In the genomic region with DNA sequence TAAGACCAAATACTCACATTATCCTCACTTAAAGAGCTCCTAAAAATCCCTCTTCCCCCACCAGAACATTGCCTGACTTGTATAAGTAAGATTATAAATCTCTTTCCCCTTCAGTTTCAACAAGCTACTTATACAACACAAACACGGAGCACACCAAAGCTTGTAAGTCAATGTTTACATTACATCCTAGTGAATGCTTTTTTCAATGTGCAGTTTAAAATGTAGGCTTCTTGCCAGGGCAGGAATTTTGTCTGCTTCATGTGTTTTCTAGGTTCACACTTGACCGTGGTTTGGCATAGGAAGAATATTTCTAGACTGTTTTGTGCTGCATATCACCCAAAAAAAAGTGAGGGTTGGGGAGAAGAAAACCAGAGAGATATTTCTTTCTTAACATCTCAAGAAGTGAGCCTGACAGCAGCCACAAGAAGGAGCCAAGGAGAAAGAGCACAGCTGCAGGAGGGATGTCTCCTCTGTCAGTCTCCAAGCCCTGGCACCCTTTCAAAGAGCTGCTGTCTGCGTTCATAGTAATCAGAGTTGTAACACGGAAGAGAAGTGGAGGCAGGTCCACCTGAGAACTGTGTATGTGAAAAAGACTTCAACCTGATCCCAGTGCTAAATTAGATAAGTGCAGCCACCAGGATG, we compare ENCODE assay signal across 10 cellular contexts.
DNase-seq lines count a peak whose midpoint lies in the region; ATAC-seq and TF ChIP-seq lines count a peak whose summit lies in the region.
"Had no signal": no experiment of that assay in that cellular context is flagged by ENCODE, and none has a peak within 500 bp of the region (broad histone marks: within the 10 kb centered on the region; RNA-seq: fewer than 3 reads in every experiment).

No MANE protein-coding gene starts in this region.

- no peak overlapping the region for H3K27ac ChIP-seq in brain microvascular endothelial cell
- H3K27ac ChIP-seq: tibial nerve had no signal

- H3K9me3 Mint-ChIP-seq in osteocyte (ENCODE audit: unreplicated experiment) (no peaks in the 10 kb centered on the region), glutamatergic neuron (ENCODE audit: unreplicated experiment) (no peaks in the 10 kb centered on the region)

- H3K27me3 ChIP-seq in brain microvascular endothelial cell (replicated peaks): no peaks in the 10 kb centered on the region
- H3K27me3 ChIP-seq: tibial nerve had no signal

- TF ChIP-seq CTCF in brain microvascular endothelial cell (IDR thresholded peaks at IDR 0.05; ENCODE audit: low read depth, low read length, missing control alignments) (peak; percentile 16), osteocyte (IDR thresholded peaks at IDR 0.05) (peak; percentile 31), glutamatergic neuron (IDR thresholded peaks at IDR 0.05; ENCODE audit: partially characterized antibody, unreplicated experiment) (no peak)

- ATAC-seq in GM19467 (IDR thresholded peaks at IDR 0.05; ENCODE audit: unreplicated experiment): no peak

- H3K4me3 Mint-ChIP-seq in osteocyte (ENCODE audit: unreplicated experiment): peak overlapping the region; percentile 6
- H3K4me3 Mint-ChIP-seq in glutamatergic neuron (ENCODE audit: unreplicated experiment): no peak overlapping the region

- in situ Hi-C loops in brain microvascular endothelial cell (cut with HindIII; ENCODE audit: low pct_ligation_motif_present, low sequenced_read_pairs): no loop called here

- H3K27me3 Mint-ChIP-seq in osteocyte (ENCODE audit: unreplicated experiment): no peaks in the 10 kb centered on the region
- H3K27me3 Mint-ChIP-seq in glutamatergic neuron (ENCODE audit: unreplicated experiment): no peaks in the 10 kb centered on the region

- no peak overlapping the region for H3K4me3 ChIP-seq in brain microvascular endothelial cell (ENCODE audit: low read depth, low read length)
- H3K4me3 ChIP-seq: tibial nerve had no signal

- no peaks in the 10 kb centered on the region for H3K36me3 ChIP-seq in brain microvascular endothelial cell (replicated peaks)
- H3K36me3 ChIP-seq: tibial nerve had no signal

- peak; percentile 18 for DNase-seq in ELR (ENCODE audit: low read depth)
- peak; percentile 38 for DNase-seq in NCI-H1417 treated with DMSO at 0.1 percent for 48 hours (lab: John Stamatoyannopoulos, UW)
- no peak for DNase-seq in brain microvascular endothelial cell
- DNase-seq in osteocyte (ENCODE audit: extremely low spot score, unreplicated experiment): no peak
- no peak for DNase-seq in NCI-H2196 (lab: John Stamatoyannopoulos, UW; ENCODE audit: unreplicated experiment)
- DNase-seq in glutamatergic neuron: no peak
- DNase-seq: activated T-cell treated with anti-CD3 and anti-CD28 coated beads, Interleukin-2, amount 50 U/mL, for 1 hour; GF-D8 had no signal

- peak overlapping the region; percentile 42 for H3K27ac Mint-ChIP-seq in osteocyte (ENCODE audit: unreplicated experiment)
- H3K27ac Mint-ChIP-seq in glutamatergic neuron (ENCODE audit: unreplicated experiment): no peak overlapping the region

- no peaks in the 10 kb centered on the region for H3K36me3 Mint-ChIP-seq in osteocyte (ENCODE audit: unreplicated experiment)
- H3K36me3 Mint-ChIP-seq in glutamatergic neuron (ENCODE audit: unreplicated experiment): no peaks in the 10 kb centered on the region

- H3K4me1 Mint-ChIP-seq in osteocyte (ENCODE audit: unreplicated experiment) (peaks cover 10% of the 10 kb centered on the region), glutamatergic neuron (ENCODE audit: low read depth, unreplicated experiment) (peaks cover 5% of the 10 kb centered on the region)

Comparison
In these comparisons a context has a peak if more than half of its experiments do, and no peak if none do; other contexts are left out.
1. DNase-seq: peak in ELR (single experiment) and NCI-H1417 treated with DMSO at 0.1 percent for 48 hours (single experiment); none in brain microvascular endothelial cell (single experiment), osteocyte (single experiment), NCI-H2196 (single experiment) and glutamatergic neuron (single experiment).